ENCODE assay signal across 10 cellular contexts in the genomic region with DNA sequence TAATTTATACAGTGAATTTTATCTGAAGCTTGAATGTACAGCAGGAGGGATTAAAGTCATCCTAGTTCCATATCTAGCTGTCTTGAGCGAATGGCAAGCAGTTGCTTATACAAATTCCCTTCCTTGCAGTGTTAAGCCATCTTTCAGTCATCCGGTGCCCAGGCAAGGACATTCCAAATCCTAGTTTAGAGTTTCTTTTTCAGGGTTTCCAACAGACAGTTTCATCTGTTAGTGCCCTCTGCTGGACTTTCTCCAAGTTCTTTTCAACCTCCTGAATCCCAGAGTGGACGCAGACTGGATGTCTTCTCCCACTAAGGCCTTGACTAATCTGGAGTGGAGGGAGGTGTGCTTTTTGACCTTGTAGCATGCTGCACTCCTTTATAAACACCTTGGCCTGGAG. TPM values are rescaled to one million over a fixed set of nuclear protein-coding genes. Genes with fewer than 3 reads are reported as not detected.
DNase-seq lines count a peak whose midpoint lies in the region; ATAC-seq and TF ChIP-seq lines count a peak whose summit lies in the region.
"Had no signal": no experiment of that assay in that cellular context is flagged by ENCODE, and none has a peak within 500 bp of the region (broad histone marks: within the 10 kb centered on the region; RNA-seq: fewer than 3 reads in every experiment).

No MANE protein-coding gene starts in this region.

- H3K4me1 Mint-ChIP-seq in T-helper 1 cell treated with Interleukin-12 subunit alpha and Interleukin-12 subunit beta and Interleukin-4 antibody, amounts not matched to agents 30 μg/mL and 1 μg/mL, for 36 hours (ENCODE audit: low read depth), result peaks cover 52% of the 10 kb centered on the region

- WGBS in sigmoid colon, 2 donors, result 86 to 93% methylated on average over 3 of the region's 3 CpGs

- DNase-seq in T-helper 1 cell (no peak), NCI-H2081 treated with DMSO at 0.1 percent for 48 hours (lab: John Stamatoyannopoulos, UW) (peak; percentile 32), dedifferentiated amniotic fluid mesenchymal stem cell (ENCODE audit: extremely low spot score) (peak; percentile 30), sigmoid colon (peak; percentile 18), Kasumi-1 (lab: John Stamatoyannopoulos, UW) (no peak)
- DNase-seq: Calu3 had no signal

- TF ChIP-seq POLR2A in sigmoid colon (IDR thresholded peaks at IDR 0.05), result no peak

- H3K27ac ChIP-seq in sigmoid colon, result no peak overlapping the region

- H3K4me3 Mint-ChIP-seq in T-helper 1 cell treated with Interleukin-12 subunit alpha and Interleukin-12 subunit beta and Interleukin-4 antibody, amounts not matched to agents 30 μg/mL and 1 μg/mL, for 36 hours, result no peak overlapping the region

- TF ChIP-seq CTCF in sigmoid colon (IDR thresholded peaks at IDR 0.05), result no peak

- no peaks in the 10 kb centered on the region for H3K27me3 Mint-ChIP-seq in T-helper 1 cell treated with Interleukin-12 subunit alpha and Interleukin-12 subunit beta and Interleukin-4 antibody, amounts not matched to agents 30 μg/mL and 1 μg/mL, for 36 hours (ENCODE audit: low read depth)

- peaks cover 22% of the 10 kb centered on the region for H3K36me3 Mint-ChIP-seq in T-helper 1 cell treated with Interleukin-12 subunit alpha and Interleukin-12 subunit beta and Interleukin-4 antibody, amounts not matched to agents 30 μg/mL and 1 μg/mL, for 36 hours (ENCODE audit: low read depth)

- TF ChIP-seq EP300 in sigmoid colon (IDR thresholded peaks at IDR 0.05), result no peak

- no peak overlapping the region for H3K4me3 ChIP-seq in sigmoid colon
- H3K4me3 ChIP-seq: lung had no signal

- no peaks in the 10 kb centered on the region for H3K36me3 ChIP-seq in sigmoid colon

- H3K4me1 ChIP-seq in sigmoid colon, result no peaks in the 10 kb centered on the region

- H3K27ac Mint-ChIP-seq in T-helper 1 cell treated with Interleukin-12 subunit alpha and Interleukin-12 subunit beta and Interleukin-4 antibody, amounts not matched to agents 30 μg/mL and 1 μg/mL, for 36 hours, result peak overlapping the region; percentile 37

- no peaks in the 10 kb centered on the region for H3K27me3 ChIP-seq in sigmoid colon

- H3K9me3 Mint-ChIP-seq in T-helper 1 cell treated with Interleukin-12 subunit alpha and Interleukin-12 subunit beta and Interleukin-4 antibody, amounts not matched to agents 30 μg/mL and 1 μg/mL, for 36 hours, result no peaks in the 10 kb centered on the region

- ATAC-seq in GM19467 (IDR thresholded peaks at IDR 0.05; ENCODE audit: unreplicated experiment), result no peak
- no peak for ATAC-seq in GM18519 (IDR thresholded peaks at IDR 0.05; ENCODE audit: low FRiP score, unreplicated experiment)

- H3K9me3 ChIP-seq in sigmoid colon, result no peaks in the 10 kb centered on the region

- intact Hi-C loops in sigmoid colon (cut with DNase I), result loop anchor here (10.0 kb wide), 2 partner anchors 71 to 371 kb away; no protein-coding TSS in a partner anchor

RNA-seq across cellular contexts. Expression of a gene that starts 45.4 kb away (rescaled TPM):
- 1 to 10 TPM; 2.3 to 5.0 (median 3.8) TPM for total RNA-seq in sigmoid colon
- 1 to 10 TPM; 1.8 to 4.9 (median 3.5) TPM for polyA plus RNA-seq in sigmoid colon

Comparison
In these comparisons a context has a peak if more than half of its experiments do, and no peak if none do; other contexts are left out.
1. DNase-seq: peak in NCI-H2081 treated with DMSO at 0.1 percent for 48 hours (single experiment), dedifferentiated amniotic fluid mesenchymal stem cell (single experiment) and sigmoid colon (single experiment); none in T-helper 1 cell (0 of 5) and Kasumi-1 (0 of 2).